In the genomic region with DNA sequence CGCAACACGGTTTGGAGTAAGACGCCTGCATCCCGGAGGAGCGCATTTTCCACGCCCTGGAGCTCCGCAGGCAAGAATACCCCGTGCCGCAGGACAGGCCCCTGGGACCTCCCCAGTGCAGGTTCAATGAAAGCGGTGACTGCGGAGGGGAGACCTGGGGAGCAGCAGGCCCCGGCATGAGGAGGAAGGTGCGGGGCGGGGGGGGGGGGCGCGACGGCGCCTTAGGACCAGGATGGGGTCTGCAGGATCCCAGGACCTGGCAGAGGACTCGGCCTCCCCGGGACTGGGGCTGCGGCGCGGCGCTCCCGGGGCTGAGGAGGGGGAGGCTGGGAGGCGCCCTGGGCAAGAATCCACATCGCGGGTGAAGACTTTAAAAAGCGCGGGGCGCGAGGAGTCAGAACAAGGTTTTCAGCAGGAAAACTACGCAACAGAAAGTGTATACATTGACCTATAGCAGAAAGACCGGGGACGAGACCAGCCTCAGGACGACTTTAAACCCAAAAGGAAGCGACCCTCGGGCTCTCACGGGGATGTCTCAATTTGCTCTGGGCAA, we compare ENCODE assay signal across 1 cellular context.
TF ChIP-seq lines count a peak whose summit lies in the region.

No MANE protein-coding gene starts in this region.

TF ChIP-seq in IMR-90, 13 proteins besides CTCF, POLR2A, EP300 and RAD21:
- TF ChIP-seq, protein P1, sequence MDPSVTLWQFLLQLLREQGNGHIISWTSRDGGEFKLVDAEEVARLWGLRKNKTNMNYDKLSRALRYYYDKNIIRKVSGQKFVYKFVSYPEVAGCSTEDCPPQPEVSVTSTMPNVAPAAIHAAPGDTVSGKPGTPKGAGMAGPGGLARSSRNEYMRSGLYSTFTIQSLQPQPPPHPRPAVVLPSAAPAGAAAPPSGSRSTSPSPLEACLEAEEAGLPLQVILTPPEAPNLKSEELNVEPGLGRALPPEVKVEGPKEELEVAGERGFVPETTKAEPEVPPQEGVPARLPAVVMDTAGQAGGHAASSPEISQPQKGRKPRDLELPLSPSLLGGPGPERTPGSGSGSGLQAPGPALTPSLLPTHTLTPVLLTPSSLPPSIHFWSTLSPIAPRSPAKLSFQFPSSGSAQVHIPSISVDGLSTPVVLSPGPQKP (IDR thresholded peaks at IDR 0.05; ENCODE audit: borderline replicate concordance, low read depth, low read length) = no peak
- peak; percentile 49; the same call in 1 of the 2 replicates for TF ChIP-seq MXI1 (IDR thresholded peaks at IDR 0.05; ENCODE audit: borderline replicate concordance, low read depth, low read length)
- no peak for TF ChIP-seq FOS (IDR thresholded peaks at IDR 0.05; ENCODE audit: low read depth, low read length)
TF ChIP-seq in IMR-90: peak in this region for 1.
